Comparison of ENCODE assay signal across 8 cellular contexts in genomic region chr11:32374261-32374711, GRCh38.
DNase-seq lines count a peak whose midpoint lies in the region; TF ChIP-seq lines count a peak whose summit lies in the region.

No MANE protein-coding gene starts in this region.

- intact Hi-C loops in testis (cut with DNase I; ENCODE audit: low total_unique reads) = no loop called here

- no peaks in the 10 kb centered on the region for H3K4me1 ChIP-seq in testis

- TF ChIP-seq POLR2A in testis (IDR thresholded peaks at IDR 0.05) = no peak

- H3K36me3 ChIP-seq in testis (ENCODE audit: low read depth, missing control alignments) = no peaks in the 10 kb centered on the region

- no peaks in the 10 kb centered on the region for H3K9me3 ChIP-seq in testis

- WGBS in testis, 2 donors = 57 to 58% methylated on average over 10 to 13 of the region's 13 CpGs

- H3K4me3 ChIP-seq in fibroblast of the aortic adventitia (ENCODE audit: low read depth, low read length) = no peak overlapping the region
- no peak overlapping the region for H3K4me3 ChIP-seq in testis

- H3K27ac ChIP-seq in 22Rv1 (no peak overlapping the region), testis (no peak overlapping the region)

- DNase-seq in G401 (ENCODE audit: low spot score) (peak; percentile 1), HT1080 (ENCODE audit: low read depth) (peak; percentile 60), SKM-1 (lab: John Stamatoyannopoulos, UW; ENCODE audit: unreplicated experiment) (peak; percentile 48), fibroblast of the aortic adventitia (ENCODE audit: low read depth) (no peak), testis (peak; percentile 87), kidney tubule cell (ENCODE audit: low spot score) (no peak)
- DNase-seq in stimulated activated naive CD4-positive, alpha-beta T cell treated with Interleukin-2 at 50 U/mL for 16 hours (lab: John Stamatoyannopoulos, UW) = no peak

- TF ChIP-seq CTCF in 22Rv1 (IDR thresholded peaks at IDR 0.05) (peak; percentile 93), fibroblast of the aortic adventitia (IDR thresholded peaks at IDR 0.05; ENCODE audit: insufficient read depth, low read length) (peak; percentile 58), testis (IDR thresholded peaks at IDR 0.05) (peak; percentile 18 to 58 (median 36))

- in situ Hi-C loops in G401 (cut with HindIII; ENCODE audit: low sequenced_read_pairs) = no loop called here

- H3K27me3 ChIP-seq in testis = no peaks in the 10 kb centered on the region

Comparison
In these comparisons a context has a peak if more than half of its experiments do, and no peak if none do; other contexts are left out.
1. CTCF ChIP-seq: peak in every context shown above with its lines; median percentile 93 in 22Rv1; 58 in fibroblast of the aortic adventitia; 36 in testis.
2. DNase-seq: peak in G401 (single experiment), HT1080 (single experiment), SKM-1 (single experiment) and testis (single experiment); none in fibroblast of the aortic adventitia (single experiment), kidney tubule cell (single experiment) and stimulated activated naive CD4-positive, alpha-beta T cell treated with Interleukin-2 at 50 U/mL for 16 hours (single experiment).